ENCODE assay signal across 8 cellular contexts in the genomic region with DNA sequence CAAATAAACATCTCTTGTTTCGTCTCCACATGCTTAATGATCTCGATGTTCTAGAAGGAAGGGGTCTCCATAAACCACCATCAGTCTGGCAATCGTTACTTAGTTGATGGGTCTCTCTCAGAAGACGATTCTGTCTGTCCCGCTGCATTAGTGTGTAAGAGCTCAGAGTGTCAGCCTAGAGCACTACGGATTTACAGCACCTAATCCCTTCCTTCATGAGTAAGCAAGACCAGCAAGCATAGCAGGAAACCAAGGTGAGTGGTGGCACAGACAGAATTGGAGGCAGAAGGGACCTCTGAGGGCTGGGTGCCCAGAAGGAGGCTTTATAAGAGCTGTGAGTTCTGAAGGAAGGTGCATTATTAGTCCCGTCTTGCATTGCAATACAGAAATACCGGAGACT.
"Had no signal": no experiment of that assay in that cellular context is flagged by ENCODE, and none has a peak within 500 bp of the region (broad histone marks: within the 10 kb centered on the region; RNA-seq: fewer than 3 reads in every experiment).

No MANE protein-coding gene starts in this region.

- DNase-seq: GM23248, GOT3, H9, HCEC 1CT, IMR-90 had no signal

- FAIRE-seq: H54, HTR-8/SVneo, K562 had no signal

- H3K4me3 ChIP-seq: GM23248, K562 had no signal

- H3K27ac ChIP-seq: GM23248 had no signal

- ATAC-seq: K562 had no signal
